8 cellular contexts compared by ENCODE assay signal in the genomic region with DNA sequence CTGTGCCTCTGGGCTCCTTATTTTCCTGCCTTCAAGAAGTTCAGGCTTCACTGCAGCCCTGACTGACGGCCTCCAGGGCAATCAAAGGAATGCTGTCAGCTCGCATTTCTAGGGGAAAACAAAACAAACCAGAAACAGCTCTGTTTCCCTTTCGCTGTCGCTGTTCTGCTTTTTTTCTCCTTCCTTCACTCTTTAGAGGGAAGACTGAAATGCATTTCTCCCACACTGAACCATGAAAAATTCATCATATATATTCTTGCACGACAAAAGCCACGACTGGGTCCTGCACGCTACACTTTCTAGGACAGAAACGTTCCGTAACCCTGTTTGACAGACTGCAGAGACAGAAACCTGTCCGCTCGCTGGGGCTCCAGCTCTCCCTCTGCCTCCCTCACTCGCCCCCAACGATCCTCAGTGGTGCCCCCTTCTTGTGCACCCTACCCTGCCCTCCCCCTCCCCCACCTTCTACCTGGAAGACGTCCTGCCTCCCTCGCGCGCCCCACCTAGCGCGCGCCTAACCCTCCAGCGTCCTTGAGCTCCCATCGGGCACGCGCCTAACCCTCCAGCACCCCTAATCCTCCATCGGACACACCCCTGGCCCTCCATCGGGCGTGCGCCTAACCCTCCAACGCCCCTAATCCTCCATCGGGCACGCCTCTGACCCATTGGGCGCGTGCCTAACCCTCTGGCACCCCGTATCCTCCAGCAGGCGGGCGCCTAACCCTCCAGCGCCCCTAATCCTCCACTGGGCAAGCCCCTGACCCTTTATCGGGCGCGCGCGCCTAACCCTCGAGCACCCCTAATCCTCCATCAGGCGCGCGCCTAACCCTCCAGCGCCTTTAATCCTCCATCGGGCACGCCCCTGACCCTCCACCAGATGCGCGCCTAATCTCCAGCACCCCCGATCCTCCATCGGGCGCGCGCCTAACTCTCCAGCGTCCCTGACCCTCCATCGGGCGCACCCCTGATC. TPM values are rescaled to one million over a fixed set of nuclear protein-coding genes. Genes with fewer than 3 reads are reported as not detected.
DNase-seq lines count a peak whose midpoint lies in the region; ATAC-seq, FAIRE-seq and TF ChIP-seq lines count a peak whose summit lies in the region.

No MANE protein-coding gene starts in this region.

- TF ChIP-seq EP300 in Ishikawa (IDR thresholded peaks at IDR 0.05; ENCODE audit: borderline replicate concordance) (no peak), HepG2 (IDR thresholded peaks at IDR 0.05; ENCODE audit: low read depth in 2 of 2, low read length in 2 of 2) (no peak), HepG2 (CRISPR knock-in tag; IDR thresholded peaks at IDR 0.05; ENCODE audit: borderline replicate concordance) (no peak), suprapubic skin (IDR thresholded peaks at IDR 0.05) (no peak)

- CTCF ChIA-PET in HepG2 (lab: Yijun Ruan, JAX; ENCODE audit: low intra/inter-chr PET ratio, low total read pairs), result no interaction called here

- no peak overlapping the region for H3K9ac ChIP-seq in HepG2 (ENCODE audit: insufficient read depth, low read depth, low read length)

- H3K27ac ChIP-seq in breast epithelium, result peak overlapping the region; percentile 62 to 66
- H3K27ac ChIP-seq in HepG2 (ENCODE audit: extremely low read length, insufficient read depth, low read length), result no peak overlapping the region
- H3K27ac ChIP-seq in suprapubic skin, result no peak overlapping the region

- no peak for DNase-seq in AG09309 (ENCODE audit: low read depth)
- DNase-seq in breast epithelium (ENCODE audit: low spot score in 2 of 2), result no peak
- no peak for DNase-seq in HepG2 (ENCODE audit: low spot score)
- DNase-seq in suprapubic skin (ENCODE audit: low spot score in 2 of 2), result no peak
- no peak for DNase-seq in NCI-H2081 (lab: John Stamatoyannopoulos, UW)
- DNase-seq in stimulated activated CD4-positive, alpha-beta T cell treated with anti-CD3 and anti-CD28 coated beads, Interleukin-1b, Interleukin-23, amount 100 ng/mL, for 48 hours, result no peak

- H3K4me2 ChIP-seq in HepG2 (ENCODE audit: low read depth, low read length), result peak overlapping the region; percentile 69

- WGBS in HepG2 (ENCODE audit: low lambda C conversion rate), result 72% methylated on average over 59 of the region's 59 CpGs
- 41% methylated on average over 59 of the region's 59 CpGs for WGBS in suprapubic skin

- no peak for FAIRE-seq in HepG2 (lab: Jason Lieb, UNC)

- no peaks in the 10 kb centered on the region for H3K36me3 ChIP-seq in breast epithelium
- no peaks in the 10 kb centered on the region for H3K36me3 ChIP-seq in HepG2 (replicated peaks in 1 of 2; ENCODE audit: control insufficient read depth in 1 of 2, insufficient read depth in 2 of 2, low read length in 2 of 2)
- H3K36me3 ChIP-seq in suprapubic skin, result no peaks in the 10 kb centered on the region

- H3K4me3 ChIP-seq in AG09309 (ENCODE audit: control insufficient read depth, low read depth, low read length) (peak overlapping the region; percentile 30), breast epithelium (peak overlapping the region; percentile 12 to 66 (median 63)), HepG2 (replicated peaks in 1 of 3; ENCODE audit: insufficient read depth in 1 of 3, low read depth in 2 of 3, low read length in 3 of 3) (peak overlapping the region; percentile 11 to 47 (median 15); a peak in 4 of 6 replicates), suprapubic skin (peak overlapping the region; percentile 47)

- TF ChIP-seq CTCF in AG09309 (IDR thresholded peaks at IDR 0.05; ENCODE audit: control insufficient read depth, insufficient read depth, low read depth, low read length, missing control alignments), result no peak
- TF ChIP-seq CTCF in breast epithelium (IDR thresholded peaks at IDR 0.05), result no peak
- TF ChIP-seq CTCF in HepG2 (CRISPR knock-in tag; IDR thresholded peaks at IDR 0.05), result no peak
- TF ChIP-seq CTCF in suprapubic skin (IDR thresholded peaks at IDR 0.05), result no peak

- POLR2A ChIA-PET in HepG2 (lab: Yijun Ruan, JAX), result no interaction called here

- peak; percentile 18; the same call in 1 of the 2 replicates for TF ChIP-seq RAD21 in Ishikawa (IDR thresholded peaks at IDR 0.05; ENCODE audit: low read depth)
- no peak for TF ChIP-seq RAD21 in HepG2 (CRISPR knock-in tag; IDR thresholded peaks at IDR 0.05)

- no peak for TF ChIP-seq POLR2A in breast epithelium (IDR thresholded peaks at IDR 0.05)
- no peak for TF ChIP-seq POLR2A in HepG2 (IDR thresholded peaks at IDR 0.05; ENCODE audit: insufficient read depth in 1 of 2, low read depth in 2 of 2, low read length in 2 of 2)
- TF ChIP-seq POLR2A in suprapubic skin (IDR thresholded peaks at IDR 0.05), result no peak

- no peaks in the 10 kb centered on the region for H4K20me1 ChIP-seq in HepG2 (ENCODE audit: insufficient read depth, low read length)

- H3K9me3 ChIP-seq in breast epithelium, result no peaks in the 10 kb centered on the region
- no peaks in the 10 kb centered on the region for H3K9me3 ChIP-seq in HepG2 (ENCODE audit: low read length)
- H3K9me3 ChIP-seq in suprapubic skin, result peaks cover 3% of the 10 kb centered on the region

- in situ Hi-C loops in HepG2 (cut with HindIII; ENCODE audit: extremely low pct_ligation_motif_present, low pct_unique_long_range_greater_than_20kb), result no loop called here

- H3K27me3 ChIP-seq in breast epithelium (no peaks in the 10 kb centered on the region), HepG2 (ENCODE audit: control insufficient read depth in 1 of 2, insufficient read depth in 2 of 2, low read length in 2 of 2) (peaks cover 0 to 12% of the 10 kb centered on the region in 2 experiments; a peak in 2 of 5 replicates), suprapubic skin (peaks cover 5% of the 10 kb centered on the region)

- H3K79me2 ChIP-seq in HepG2 (ENCODE audit: insufficient read depth, low read length), result no peaks in the 10 kb centered on the region

- ATAC-seq in HepG2 (peak; percentile 16; the same call in 1 of the 3 replicates), HG03039 (IDR thresholded peaks at IDR 0.05; ENCODE audit: unreplicated experiment) (no peak)

- intact Hi-C loops in breast epithelium (cut with DNase I; ENCODE audit: low total_unique reads) (no loop called here), HepG2 (cut with micrococcal nuclease; ENCODE audit: unreplicated experiment) (no loop called here)

- no peaks in the 10 kb centered on the region for H3K4me1 ChIP-seq in breast epithelium
- peaks cover 59% of the 10 kb centered on the region for H3K4me1 ChIP-seq in HepG2 (ENCODE audit: insufficient read depth, low read length)
- peaks cover 8% of the 10 kb centered on the region for H3K4me1 ChIP-seq in suprapubic skin

- no TSS peak for BruUV-seq in HepG2 (replicated peaks; lab: Mats Ljungman, UMichigan)

- H2AFZ ChIP-seq in HepG2 (ENCODE audit: low read length), result no peak overlapping the region

TF ChIP-seq in Ishikawa, 13 proteins besides CTCF, POLR2A, EP300 and RAD21:
- TF ChIP-seq TCF12 (IDR thresholded peaks at IDR 0.05; ENCODE audit: low read depth) (peak; percentile 30; the same call in 1 of the 2 replicates), TEAD4 (IDR thresholded peaks at IDR 0.05) (peak; percentile 78)
- TF ChIP-seq, protein P1, sequence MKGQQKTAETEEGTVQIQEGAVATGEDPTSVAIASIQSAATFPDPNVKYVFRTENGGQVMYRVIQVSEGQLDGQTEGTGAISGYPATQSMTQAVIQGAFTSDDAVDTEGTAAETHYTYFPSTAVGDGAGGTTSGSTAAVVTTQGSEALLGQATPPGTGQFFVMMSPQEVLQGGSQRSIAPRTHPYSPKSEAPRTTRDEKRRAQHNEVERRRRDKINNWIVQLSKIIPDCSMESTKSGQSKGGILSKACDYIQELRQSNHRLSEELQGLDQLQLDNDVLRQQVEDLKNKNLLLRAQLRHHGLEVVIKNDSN (IDR thresholded peaks at IDR 0.05), result no peak

TF ChIP-seq in HepG2, 621 proteins besides CTCF, POLR2A, EP300 and RAD21 (continues in another document):
- TF ChIP-seq, protein P2, sequence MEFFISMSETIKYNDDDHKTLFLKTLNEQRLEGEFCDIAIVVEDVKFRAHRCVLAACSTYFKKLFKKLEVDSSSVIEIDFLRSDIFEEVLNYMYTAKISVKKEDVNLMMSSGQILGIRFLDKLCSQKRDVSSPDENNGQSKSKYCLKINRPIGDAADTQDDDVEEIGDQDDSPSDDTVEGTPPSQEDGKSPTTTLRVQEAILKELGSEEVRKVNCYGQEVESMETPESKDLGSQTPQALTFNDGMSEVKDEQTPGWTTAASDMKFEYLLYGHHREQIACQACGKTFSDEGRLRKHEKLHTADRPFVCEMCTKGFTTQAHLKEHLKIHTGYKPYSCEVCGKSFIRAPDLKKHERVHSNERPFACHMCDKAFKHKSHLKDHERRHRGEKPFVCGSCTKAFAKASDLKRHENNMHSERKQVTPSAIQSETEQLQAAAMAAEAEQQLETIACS (CRISPR knock-in tag; IDR thresholded peaks at IDR 0.05), result peak; percentile 11; the same call in 1 of the 2 replicates

RNA-seq across cellular contexts. Expression of a gene that starts 37.1 kb away (rescaled TPM):
- total RNA-seq in breast epithelium (under 1 TPM in 2 of 3 donors, not detected in 1; 0.15 to 0.33 TPM), HepG2 (2016; rRNA removed; fragmentation: Illumina TruSeq; extraction: Trizol) (not detected in 2 replicates), suprapubic skin (1 to 10 TPM in 1 of 4 donors, under 1 TPM in 2, not detected in 1; 0.19 to 1.9 (median 0.86) TPM)
- not detected in 2 replicates for total RNA-seq in HepG2 (2016; cell fraction: cytosol; rRNA removed; fragmentation: Illumina TruSeq; extraction: Trizol; ENCODE audit: low read depth)
- total RNA-seq in HepG2 (2016; cell fraction: insoluble cytoplasmic fraction; rRNA removed; fragmentation: Illumina TruSeq; extraction: Trizol), result not detected in 2 replicates
- not detected in 2 replicates for total RNA-seq in HepG2 (2016; cell fraction: membrane; rRNA removed; fragmentation: Illumina TruSeq; extraction: Trizol)
- total RNA-seq in HepG2 (2016; cell fraction: nucleus; rRNA removed; fragmentation: Illumina TruSeq; extraction: Trizol), result not detected in 2 replicates
- polyA plus RNA-seq in HepG2 (2011; rRNA removed), result not detected in 2 replicates
- polyA plus RNA-seq in HepG2 (2011; cell fraction: cytosol; rRNA removed), result 0.04 TPM in 1 of 2 replicates, not detected in the other
- not detected in 2 replicates for polyA plus RNA-seq in HepG2 (2011; cell fraction: nucleus; rRNA removed)
- not detected in 2 replicates for polyA plus RNA-seq in HepG2 (2012)
- polyA plus RNA-seq in HepG2 (2016; cell fraction: cytosol; fragmentation: Illumina TruSeq; extraction: Trizol; ENCODE audit: low read depth), result not detected in 2 replicates
- polyA plus RNA-seq in HepG2 (2016; cell fraction: insoluble cytoplasmic fraction; fragmentation: Illumina TruSeq; extraction: Trizol; ENCODE audit: low read depth), result not detected in 2 replicates
- not detected in 2 replicates for polyA plus RNA-seq in HepG2 (2016; cell fraction: membrane; fragmentation: Illumina TruSeq; extraction: Trizol; ENCODE audit: low read depth)
- not detected in 2 replicates for polyA plus RNA-seq in HepG2 (2016; cell fraction: nucleus; fragmentation: Illumina TruSeq; extraction: Trizol; ENCODE audit: insufficient read depth, low read depth)
- 23.0 TPM in 1 of 2 replicates, not detected in the other for polyA minus RNA-seq in HepG2 (2011; rRNA and poly(A)+ RNA removed; ENCODE audit: low replicate concordance)
- polyA minus RNA-seq in HepG2 (2011; cell fraction: cytosol; rRNA and poly(A)+ RNA removed), result 1.2 TPM in 1 of 2 replicates, not detected in the other
- polyA minus RNA-seq in HepG2 (2011; cell fraction: nucleus; rRNA and poly(A)+ RNA removed), result 0.52 TPM in 1 of 2 replicates, not detected in the other

Comparison
In these comparisons a context has a peak if more than half of its experiments do, and no peak if none do; other contexts are left out.
1. H3K27ac ChIP-seq: peak in breast epithelium (2 of 2); none in HepG2 (single experiment) and suprapubic skin (single experiment).
2. Peak in every context shown above with its lines, with median percentiles within 50 percentile points of each other: H3K4me3 ChIP-seq.